15 cellular contexts compared by ENCODE assay signal in the genomic region with DNA sequence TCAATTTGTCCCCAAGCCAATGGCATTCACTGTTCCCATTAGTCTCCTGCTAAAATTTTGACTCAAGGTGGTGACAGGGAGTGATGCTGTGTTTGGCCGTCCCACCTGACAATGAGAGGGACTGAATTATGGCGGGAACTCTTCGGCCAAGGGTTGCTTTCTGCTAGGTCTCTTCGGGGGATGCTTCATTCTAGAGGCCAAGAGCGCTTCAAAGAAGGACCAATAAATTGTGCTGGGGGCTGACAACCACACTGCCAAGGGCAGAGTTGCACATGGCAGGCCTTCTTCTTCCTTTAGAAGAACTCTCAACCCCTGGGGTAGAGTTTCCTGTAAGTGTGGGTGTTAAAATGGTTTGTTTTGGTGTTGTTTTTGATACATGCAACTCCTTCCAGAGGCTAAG.
"Had no signal": no experiment of that assay in that cellular context is flagged by ENCODE, and none has a peak within 500 bp of the region (broad histone marks: within the 10 kb centered on the region; RNA-seq: fewer than 3 reads in every experiment).

No MANE protein-coding gene starts in this region.

- H3K27me3 ChIP-seq: adrenal gland, neural progenitor cell had no signal

- H3K27me3 Mint-ChIP-seq: activated CD4-positive, alpha-beta memory T cell treated with anti-CD3 and anti-CD28 coated beads for 36 hours; activated naive CD4-positive, alpha-beta T cell treated with anti-CD3 and anti-CD28 coated beads, Interleukin-2, amount 50 U/mL, for 24 hours had no signal

- H3K27ac Mint-ChIP-seq: activated CD4-positive, alpha-beta memory T cell treated with anti-CD3 and anti-CD28 coated beads for 36 hours; activated naive CD4-positive, alpha-beta T cell treated with anti-CD3 and anti-CD28 coated beads, Interleukin-2, amount 50 U/mL, for 24 hours; neural progenitor cell; T-cell had no signal

- H3K36me3 Mint-ChIP-seq: activated CD4-positive, alpha-beta memory T cell treated with anti-CD3 and anti-CD28 coated beads for 36 hours; activated naive CD4-positive, alpha-beta T cell treated with anti-CD3 and anti-CD28 coated beads, Interleukin-2, amount 50 U/mL, for 24 hours; T-cell had no signal

- H3K9me3 ChIP-seq: adrenal gland, SK-N-SH had no signal

- H3K4me1 Mint-ChIP-seq: activated naive CD4-positive, alpha-beta T cell treated with anti-CD3 and anti-CD28 coated beads, Interleukin-2, amount 50 U/mL, for 24 hours; T-cell had no signal

- H3K4me3 ChIP-seq: adrenal gland, neural progenitor cell, smooth muscle cell had no signal

- H3K4me1 ChIP-seq: adrenal gland, parathyroid adenoma had no signal

- DNase-seq: activated CD4-positive, alpha-beta memory T cell treated with anti-CD3 and anti-CD28 coated beads for 36 hours; activated effector memory CD4-positive, alpha-beta T cell treated with anti-CD3 and anti-CD28 coated beads, Interleukin-2, amount 50 U/mL, for 16 hours; activated T-cell treated with anti-CD3 and anti-CD28 coated beads, Interleukin-2, amount 50 U/mL, for 48 hours; central memory CD4-positive, alpha-beta T cell; effector CD8-positive, alpha-beta T cell; foreskin melanocyte; SK-N-SH; stimulated activated naive CD8-positive, alpha-beta T cell treated with anti-CD3 and anti-CD28 coated beads, Interleukin-15, Interleukin-2, amounts not matched to agents 100 U/mL and 50 U/mL, for 24 hours; T-cell; T-helper 9 cell had no signal

- H3K4me3 Mint-ChIP-seq: activated CD4-positive, alpha-beta memory T cell treated with anti-CD3 and anti-CD28 coated beads for 36 hours; activated naive CD4-positive, alpha-beta T cell treated with anti-CD3 and anti-CD28 coated beads, Interleukin-2, amount 50 U/mL, for 24 hours; neural progenitor cell; T-cell had no signal

- ATAC-seq: stimulated activated naive CD8-positive, alpha-beta T cell treated with anti-CD3 and anti-CD28 coated beads, Interleukin-15, Interleukin-2, amounts not matched to agents 100 U/mL and 50 U/mL, for 24 hours; T-cell had no signal

- H3K27ac ChIP-seq: neural progenitor cell, parathyroid adenoma had no signal

- H3K9me3 Mint-ChIP-seq: activated CD4-positive, alpha-beta memory T cell treated with anti-CD3 and anti-CD28 coated beads for 36 hours; activated naive CD4-positive, alpha-beta T cell treated with anti-CD3 and anti-CD28 coated beads, Interleukin-2, amount 50 U/mL, for 24 hours had no signal

- H3K36me3 ChIP-seq: adrenal gland had no signal
